ENCODE assay signal across 18 cellular contexts in genomic region chr20:62695448-62696414, GRCh38. TPM values are rescaled to one million over a fixed set of nuclear protein-coding genes. Genes with fewer than 3 reads are reported as not detected.
DNase-seq lines count a peak whose midpoint lies in the region; ATAC-seq, FAIRE-seq and TF ChIP-seq lines count a peak whose summit lies in the region.
"Had no signal": no experiment of that assay in that cellular context is flagged by ENCODE, and none has a peak within 500 bp of the region (broad histone marks: within the 10 kb centered on the region; RNA-seq: fewer than 3 reads in every experiment).

No MANE protein-coding gene starts in this region.

- H2BK20ac ChIP-seq in H1 (ENCODE audit: low read length): no peak overlapping the region

- H3K9me3 Mint-ChIP-seq in activated CD4-positive, alpha-beta T cell treated with anti-CD3 and anti-CD28 coated beads, Interleukin-2, amount 10 ng/mL, durations not matched to agents 24 days and 14 days: no peaks in the 10 kb centered on the region
- H3K9me3 Mint-ChIP-seq in activated CD4-positive, alpha-beta T cell treated with anti-CD3 and anti-CD28 coated beads for 36 hours (ENCODE audit: low read depth): no peaks in the 10 kb centered on the region

- intact Hi-C loops in activated CD4-positive, alpha-beta T cell treated with anti-CD3 and anti-CD28 coated beads, Interleukin-2, amount 10 ng/mL, durations not matched to agents 24 days and 14 days (cut with micrococcal nuclease): no loop called here
- intact Hi-C loops in activated CD4-positive, alpha-beta T cell treated with anti-CD3 and anti-CD28 coated beads for 36 hours (cut with DNase I, micrococcal nuclease): no loop called here

- H3K27ac Mint-ChIP-seq in activated CD4-positive, alpha-beta T cell treated with anti-CD3 and anti-CD28 coated beads, Interleukin-2, amount 10 ng/mL, durations not matched to agents 24 days and 14 days: peak overlapping the region; percentile 13
- no peak overlapping the region for H3K27ac Mint-ChIP-seq in activated CD4-positive, alpha-beta T cell treated with anti-CD3 and anti-CD28 coated beads for 36 hours

- no peaks in the 10 kb centered on the region for H3K79me1 ChIP-seq in H1 (ENCODE audit: low read depth, low read length)

- H2BK12ac ChIP-seq in H1 (ENCODE audit: low read depth, low read length): no peak overlapping the region

- H3K4me2 ChIP-seq in H1 (ENCODE audit: insufficient read depth in 1 of 2, low read depth in 2 of 2, low read length in 2 of 2): no peak overlapping the region

- H4K20me1 ChIP-seq in H1 (replicated peaks in 1 of 2; ENCODE audit: control insufficient read depth in 1 of 2, insufficient read depth in 2 of 2, low read length in 2 of 2): peaks cover 0 to 4% of the 10 kb centered on the region in 2 experiments

- H3K23me2 ChIP-seq in H1 (ENCODE audit: low read depth, low read length): no peaks in the 10 kb centered on the region

- H2BK15ac ChIP-seq in H1 (ENCODE audit: low read length): 0 out of 2 replicates have a peak overlapping the region, but pooled peaks have one; percentile 46

- CTCF ChIA-PET in activated CD4-positive, alpha-beta T cell treated with anti-CD3 and anti-CD28 coated beads for 36 hours (lab: Charles Lee): no interaction called here
- CTCF ChIA-PET in H1 (lab: Charles Lee; ENCODE audit: partially characterized antibody): interaction anchor here (0.8 to 2.6 kb wide), 7 partner anchors 8 to 96 kb away, joined by 3 to 13 read pairs (median 4); partner anchors contain the start of gene NTSR1

- no peak overlapping the region for H2AK5ac ChIP-seq in H1 (ENCODE audit: low read depth, low read length)

- TF ChIP-seq POLR2A in H1 (IDR thresholded peaks at IDR 0.05; ENCODE audit: control extremely low read depth in 1 of 2, low read depth in 2 of 2, low read length in 2 of 2): no peak

- POLR2A ChIA-PET in activated CD4-positive, alpha-beta T cell treated with anti-CD3 and anti-CD28 coated beads for 36 hours (lab: Charles Lee): no interaction called here
- POLR2A ChIA-PET in H1 (lab: Charles Lee; ENCODE audit: partially characterized antibody): interaction anchor here (1.4 kb wide), 2 partner anchors 10 to 202 kb away, joined by 3 to 4 read pairs; no protein-coding TSS in a partner anchor

- no peaks in the 10 kb centered on the region; a peak in 1 of 7 replicates for H3K27me3 ChIP-seq in H1 (replicated peaks in 1 of 4; ENCODE audit: control insufficient read depth in 3 of 4, extremely low read depth in 1 of 4, insufficient read depth in 3 of 4, low read length in 3 of 4)

- no peak overlapping the region for H2BK5ac ChIP-seq in H1 (ENCODE audit: low read depth, low read length)

- whole genome bisulfite sequencing in H1 (ENCODE audit: extremely low coverage in 1 of 2, insufficient coverage in 1 of 2, insufficient read length in 1 of 2, insufficient replicate concordance in 2 of 2, low coverage in 1 of 2, low lambda C conversion rate in 2 of 2, missing lambda C conversion rate in 1 of 2), 2 experiments: 89% methylated on average over 32 of the region's 32 CpGs; no CpG with 5 or more reads in 1 of the 2 experiments

- no peak for TF ChIP-seq CTCF in H1 (IDR thresholded peaks at IDR 0.05; ENCODE audit: control extremely low read depth in 1 of 3, insufficient read depth in 1 of 3, low read depth in 1 of 3, low read length in 3 of 3)

- no peak overlapping the region for H4K8ac ChIP-seq in H1 (ENCODE audit: extremely low read depth, insufficient read depth, low read length)

- peak overlapping the region; percentile 54 for H4K91ac ChIP-seq in H1 (replicated peaks; ENCODE audit: insufficient read length, low read length)

- FAIRE-seq in H1 (lab: Jason Lieb, UNC) (no peak), urothelium cell line (lab: Jason Lieb, UNC) (peak; percentile 81)
- FAIRE-seq: A204.1 had no signal

- H3K27me3 Mint-ChIP-seq in activated CD4-positive, alpha-beta T cell treated with anti-CD3 and anti-CD28 coated beads, Interleukin-2, amount 10 ng/mL, durations not matched to agents 24 days and 14 days: peaks cover 13% of the 10 kb centered on the region
- no peaks in the 10 kb centered on the region for H3K27me3 Mint-ChIP-seq in activated CD4-positive, alpha-beta T cell treated with anti-CD3 and anti-CD28 coated beads for 36 hours

- H3K79me2 ChIP-seq in H1 (ENCODE audit: control insufficient read depth in 1 of 2, insufficient read depth in 2 of 2, low read length in 2 of 2): no peaks in the 10 kb centered on the region

- H3K9me3 ChIP-seq in H1 (ENCODE audit: insufficient read depth in 2 of 2, low read depth in 1 of 2, low read length in 1 of 2): no peaks in the 10 kb centered on the region

- no peak overlapping the region for H3K27ac ChIP-seq in H1 (ENCODE audit: low read depth, low read length)

- DNase-seq in activated CD4-positive, alpha-beta T cell treated with anti-CD3 and anti-CD28 coated beads, Interleukin-2, amount 10 ng/mL, durations not matched to agents 24 days and 14 days: no peak
- DNase-seq in activated CD4-positive, alpha-beta T cell treated with anti-CD3 and anti-CD28 coated beads for 36 hours: no peak
- peak; percentile 10 for DNase-seq in COLO668 (lab: John Stamatoyannopoulos, UW; ENCODE audit: unreplicated experiment)
- no peak for DNase-seq in H1 (ENCODE audit: low read depth in 1 of 2, low spot score in 2 of 2)
- DNase-seq in urothelium cell line (ENCODE audit: low spot score): no peak
- no peak for DNase-seq in SHP77 treated with DMSO at 0.1 percent for 48 hours (lab: John Stamatoyannopoulos, UW)
- no peak for DNase-seq in DMS 273 (lab: John Stamatoyannopoulos, UW; ENCODE audit: unreplicated experiment)
- DNase-seq: GDM1; H7; MM.1S; NCI-H1092; NCI-H1436 treated with DMSO at 0.1 percent for 48 hours; NCI-H446 treated with DMSO at 0.1 percent for 48 hours; NK-92 treated with Interleukin-12 subunit alpha and Interleukin-12 subunit beta, amount 100 ng/mL, for 24 hours; OCI-M1; SIG-M5 had no signal

- H4K5ac ChIP-seq in H1 (ENCODE audit: insufficient read length, low read depth, low read length): no peak overlapping the region

- H3K36me3 Mint-ChIP-seq in activated CD4-positive, alpha-beta T cell treated with anti-CD3 and anti-CD28 coated beads, Interleukin-2, amount 10 ng/mL, durations not matched to agents 24 days and 14 days (ENCODE audit: low read depth): no peaks in the 10 kb centered on the region
- no peaks in the 10 kb centered on the region for H3K36me3 Mint-ChIP-seq in activated CD4-positive, alpha-beta T cell treated with anti-CD3 and anti-CD28 coated beads for 36 hours (ENCODE audit: low read depth)

- no peak overlapping the region for H2BK120ac ChIP-seq in H1 (replicated peaks; ENCODE audit: low read depth, low read length)

- no peak overlapping the region for H3K4me3 ChIP-seq in H1 (ENCODE audit: extremely low read depth in 1 of 4, insufficient read depth in 2 of 4, low read depth in 3 of 4, low read length in 4 of 4)

- H3K4ac ChIP-seq in H1 (replicated peaks; ENCODE audit: insufficient read length, low read depth, low read length): peak overlapping the region; percentile 35

- H3K9ac ChIP-seq in H1 (replicated peaks in 1 of 4; ENCODE audit: extremely low read depth in 1 of 4, low read depth in 3 of 4, low read length in 3 of 4): no peak overlapping the region

- H3K56ac ChIP-seq in H1 (replicated peaks; ENCODE audit: insufficient read length, low read depth, low read length): no peak overlapping the region

- no peak for ATAC-seq in activated CD4-positive, alpha-beta T cell treated with anti-CD3 and anti-CD28 coated beads for 36 hours
- ATAC-seq: SK-N-SH treated with all-trans-retinoic acid at 6 μM for 48 hours had no signal

- TF ChIP-seq RAD21 in H1 (IDR thresholded peaks at IDR 0.05 in 1 of 2, conservative IDR thresholded peaks at IDR 0.05 in 1 of 2; ENCODE audit: low read depth in 2 of 2, low read length in 2 of 2): no peak

- H3K4me1 Mint-ChIP-seq in activated CD4-positive, alpha-beta T cell treated with anti-CD3 and anti-CD28 coated beads, Interleukin-2, amount 10 ng/mL, durations not matched to agents 24 days and 14 days: no peaks in the 10 kb centered on the region
- H3K4me1 Mint-ChIP-seq in activated CD4-positive, alpha-beta T cell treated with anti-CD3 and anti-CD28 coated beads for 36 hours: peaks cover 3% of the 10 kb centered on the region

- H2AFZ ChIP-seq in H1 (ENCODE audit: low read length): no peak overlapping the region

- no peak overlapping the region for H3K14ac ChIP-seq in H1 (ENCODE audit: insufficient read length)

- H3K23ac ChIP-seq in H1 (ENCODE audit: insufficient read length): no peak overlapping the region

- no peaks in the 10 kb centered on the region for H3K36me3 ChIP-seq in H1 (ENCODE audit: control insufficient read depth in 2 of 4, insufficient read depth in 4 of 4, low read length in 3 of 4)

- TF ChIP-seq EP300 in H1 (IDR thresholded peaks at IDR 0.05; ENCODE audit: borderline replicate concordance in 1 of 2, low read depth in 2 of 2, low read length in 2 of 2): no peak

- H3K4me1 ChIP-seq in H1 (replicated peaks in 1 of 4; ENCODE audit: control insufficient read depth in 3 of 4, insufficient read depth in 4 of 4, low read length in 3 of 4): no peaks in the 10 kb centered on the region

- no peak overlapping the region for H3K18ac ChIP-seq in H1 (ENCODE audit: extremely low read depth, low read length)

- H3K4me3 Mint-ChIP-seq in activated CD4-positive, alpha-beta T cell treated with anti-CD3 and anti-CD28 coated beads, Interleukin-2, amount 10 ng/mL, durations not matched to agents 24 days and 14 days: no peak overlapping the region
- no peak overlapping the region for H3K4me3 Mint-ChIP-seq in activated CD4-positive, alpha-beta T cell treated with anti-CD3 and anti-CD28 coated beads for 36 hours

RNA-seq across cellular contexts. Expression of gene NTSR1, which starts 12.9 kb away (rescaled TPM):
- total RNA-seq in activated CD4-positive, alpha-beta T cell treated with anti-CD3 and anti-CD28 coated beads, Interleukin-2, amount 10 ng/mL, durations not matched to agents 24 days and 14 days: not detected in 2 replicates
- under 1 TPM; 0.07 to 0.14 TPM for total RNA-seq in activated CD4-positive, alpha-beta T cell treated with anti-CD3 and anti-CD28 coated beads for 36 hours
- total RNA-seq in H1 (2021; fragmentation: NEBNext Ultra II Directional; extraction: Animal tissue kit (Norgen Biotek cat#: 25700)): 0.75 and 0.89 TPM in 2 replicates
- polyA plus RNA-seq in H1 (2011; rRNA removed): 0.53 and 0.97 TPM in 2 replicates
- 0.32 TPM for polyA plus RNA-seq in H1 (2011; cell fraction: cytosol; rRNA removed)
- 0.53 TPM for polyA plus RNA-seq in H1 (2011; cell fraction: nucleus; rRNA removed)
- polyA plus RNA-seq in H1 (2012, experiment 1 of 2): 0.15 to 0.68 TPM (median 0.34 TPM) in 4 replicates
- polyA plus RNA-seq in H1 (2012, experiment 2 of 2): 0.43 TPM
- 0.77 TPM for polyA plus RNA-seq in H1 (2013, experiment 1 of 2)
- 0.87 TPM for polyA plus RNA-seq in H1 (2013, experiment 2 of 2)
- polyA minus RNA-seq in H1 (2011; rRNA and poly(A)+ RNA removed): 0.19 and 0.24 TPM in 2 replicates
- polyA minus RNA-seq in H1 (2011; cell fraction: cytosol; rRNA and poly(A)+ RNA removed): not detected
- 0.20 TPM for polyA minus RNA-seq in H1 (2011; cell fraction: nucleus; rRNA and poly(A)+ RNA removed)

RNA-seq across cellular contexts. Expression of gene SLCO4A1, which starts 53.4 kb away (rescaled TPM):
- 57.8 and 67.3 TPM in 2 replicates for total RNA-seq in activated CD4-positive, alpha-beta T cell treated with anti-CD3 and anti-CD28 coated beads, Interleukin-2, amount 10 ng/mL, durations not matched to agents 24 days and 14 days
- total RNA-seq in activated CD4-positive, alpha-beta T cell treated with anti-CD3 and anti-CD28 coated beads for 36 hours: 10 to 100 TPM; 40.5 to 43.4 TPM
- 18.2 and 18.5 TPM in 2 replicates for total RNA-seq in H1 (2021; fragmentation: NEBNext Ultra II Directional; extraction: Animal tissue kit (Norgen Biotek cat#: 25700))
- 10.5 and 13.3 TPM in 2 replicates for polyA plus RNA-seq in H1 (2011; rRNA removed)
- 10.5 TPM for polyA plus RNA-seq in H1 (2011; cell fraction: cytosol; rRNA removed)
- polyA plus RNA-seq in H1 (2011; cell fraction: nucleus; rRNA removed): 30.4 TPM
- polyA plus RNA-seq in H1 (2012, experiment 1 of 2): 15.4 to 21.3 TPM (median 15.8 TPM) in 4 replicates
- polyA plus RNA-seq in H1 (2012, experiment 2 of 2): 19.2 TPM
- polyA plus RNA-seq in H1 (2013, experiment 1 of 2): 19.8 TPM
- 21.9 TPM for polyA plus RNA-seq in H1 (2013, experiment 2 of 2)
- 6.1 and 7.4 TPM in 2 replicates for polyA minus RNA-seq in H1 (2011; rRNA and poly(A)+ RNA removed)
- polyA minus RNA-seq in H1 (2011; cell fraction: cytosol; rRNA and poly(A)+ RNA removed): 9.3 TPM
- 10.6 TPM for polyA minus RNA-seq in H1 (2011; cell fraction: nucleus; rRNA and poly(A)+ RNA removed)
